ENCODE assay signal across 20 cellular contexts in genomic region chr6:11925805-11926204, GRCh38.
"Had no signal": no experiment of that assay in that cellular context is flagged by ENCODE, and none has a peak within 500 bp of the region (broad histone marks: within the 10 kb centered on the region; RNA-seq: fewer than 3 reads in every experiment).

No MANE protein-coding gene starts in this region.

- ATAC-seq: left lobe of liver; mucosa of descending colon; naive thymus-derived CD8-positive, alpha-beta T cell; right cardiac atrium; stimulated activated naive CD8-positive, alpha-beta T cell treated with anti-CD3 and anti-CD28 coated beads, Interleukin-15, Interleukin-2, amounts not matched to agents 100 U/mL and 50 U/mL, for 24 hours; upper lobe of right lung had no signal

- H3K36me3 Mint-ChIP-seq: naive thymus-derived CD8-positive, alpha-beta T cell had no signal

- H3K4me2 ChIP-seq: smooth muscle cell had no signal

- H3K4me3 Mint-ChIP-seq: naive thymus-derived CD8-positive, alpha-beta T cell had no signal

- H3K4me3 ChIP-seq: coronary artery, mucosa of descending colon, ovary, smooth muscle cell, testis, tibial nerve, upper lobe of right lung, vagina had no signal

- H3K4me1 ChIP-seq: testis, upper lobe of right lung had no signal

- H3K36me3 ChIP-seq: ovary, tibial nerve, upper lobe of right lung, vagina had no signal

- H3K9me3 ChIP-seq: mucosa of descending colon, ovary, testis, tibial nerve, upper lobe of right lung, vagina had no signal

- H3K9me3 Mint-ChIP-seq: naive thymus-derived CD8-positive, alpha-beta T cell had no signal

- DNase-seq: effector CD4-positive, alpha-beta T cell; foreskin melanocyte; head of caudate nucleus; hypothalamus; islet precursor cell; mammary epithelial cell; mucosa of descending colon; naive thymus-derived CD8-positive, alpha-beta T cell; nucleus accumbens; ovary; stimulated activated CD4-positive, alpha-beta T cell treated with anti-CD3 and anti-CD28 coated beads, Interleukin-2, amount 100 ng/mL, for 48 hours; stimulated activated naive CD8-positive, alpha-beta T cell treated with anti-CD3 and anti-CD28 coated beads, Interleukin-15, Interleukin-2, amounts not matched to agents 100 U/mL and 50 U/mL, for 24 hours; testis; upper lobe of right lung had no signal

- H3K27ac ChIP-seq: coronary artery, ovary, testis, tibial nerve, upper lobe of right lung, vagina had no signal

- H3K27me3 ChIP-seq: ovary, testis, tibial nerve, upper lobe of right lung, vagina had no signal
